25 cellular contexts compared by ENCODE assay signal in genomic region chr21:15620892-15621291, GRCh38.
"Had no signal": no experiment of that assay in that cellular context is flagged by ENCODE, and none has a peak within 500 bp of the region (broad histone marks: within the 10 kb centered on the region; RNA-seq: fewer than 3 reads in every experiment).

No MANE protein-coding gene starts in this region.

- H3K9me3 ChIP-seq: colonic mucosa, esophagus squamous epithelium, gastrocnemius medialis, heart right ventricle, left lung, lower lobe of right lung, mucosa of descending colon had no signal

- DNase-seq: colonic mucosa; cortex of kidney; effector CD8-positive, alpha-beta T cell; effector memory CD8-positive, alpha-beta T cell; endodermal cell; erythroblast; esophagus squamous epithelium; foreskin fibroblast; foreskin melanocyte; gastrocnemius medialis; glutamatergic neuron; head of caudate nucleus; heart right ventricle; hippocampal formation; left cardiac atrium; left lung; left ventricle myocardium superior; lower lobe of right lung; mesenchymal stem cell; mucosa of descending colon had no signal

- ATAC-seq: effector memory CD8-positive, alpha-beta T cell; esophagus mucosa; gastrocnemius medialis; heart right ventricle; left cardiac atrium; left lung; left ventricle myocardium superior; lower lobe of right lung; mucosa of descending colon had no signal

- H3K4me3 ChIP-seq: colonic mucosa, esophagus squamous epithelium, gastrocnemius medialis, heart right ventricle, left lung, lower lobe of right lung, mucosa of descending colon had no signal

- H3K4me1 ChIP-seq: colonic mucosa, esophagus squamous epithelium, gastrocnemius medialis, heart right ventricle, lower lobe of right lung had no signal

- H3K36me3 ChIP-seq: colonic mucosa, esophagus squamous epithelium, gastrocnemius medialis, heart right ventricle, left lung, lower lobe of right lung had no signal

- FAIRE-seq: endometrium, islet of Langerhans, keratinocyte had no signal

- H3K27ac ChIP-seq: colonic mucosa, epithelial cell of prostate, esophagus squamous epithelium, gastrocnemius medialis, heart right ventricle, left lung, lower lobe of right lung had no signal

- H3K27me3 ChIP-seq: colonic mucosa, esophagus squamous epithelium, gastrocnemius medialis, heart right ventricle, left lung had no signal
